ENCODE assay signal across 1 cellular context in the genomic region with DNA sequence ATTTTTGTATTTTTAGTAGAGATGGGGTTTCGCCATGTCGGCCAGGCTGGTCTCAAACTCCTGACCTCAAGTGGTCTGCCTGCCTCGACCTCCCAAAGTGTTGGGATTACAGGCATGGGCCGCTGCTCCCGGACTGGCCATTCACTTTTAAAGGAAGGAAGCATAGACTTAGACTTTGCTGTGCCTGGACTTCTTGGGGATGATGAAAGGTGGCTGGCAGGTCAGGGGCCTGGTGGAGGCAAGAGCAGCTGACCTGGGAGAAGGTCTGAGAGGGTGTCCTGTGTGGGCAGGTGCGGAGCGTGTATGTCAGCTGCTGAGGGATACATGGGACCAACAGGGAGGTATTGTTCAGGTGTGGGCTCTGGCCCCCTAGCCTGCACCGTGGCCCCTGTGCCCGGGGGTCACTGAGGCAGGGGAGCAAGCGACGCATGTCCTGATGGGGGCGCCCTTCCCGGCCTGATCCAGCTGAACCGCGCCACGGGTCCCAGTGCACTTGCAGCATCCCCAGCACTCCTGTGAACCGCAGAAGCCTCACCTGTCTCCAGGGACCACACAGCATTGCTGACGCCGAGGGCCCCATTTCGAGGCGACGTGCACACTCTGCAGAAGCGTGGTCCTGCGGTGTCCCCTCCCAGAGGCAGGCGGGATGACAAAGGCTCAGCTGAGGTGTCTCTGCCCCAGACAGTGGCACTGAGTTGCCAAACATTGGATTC.
TF ChIP-seq lines count a peak whose summit lies in the region.

No MANE protein-coding gene starts in this region.

TF ChIP-seq in HCT116, 20 proteins besides CTCF, POLR2A, EP300 and RAD21:
- TF ChIP-seq JUND (IDR thresholded peaks at IDR 0.05) (no peak), POLR2AphosphoS5 (IDR thresholded peaks at IDR 0.05; ENCODE audit: low read depth, low read length) (no peak), FOSL1 (IDR thresholded peaks at IDR 0.05; ENCODE audit: low read depth) (no peak), EZH2phosphoT487 (IDR thresholded peaks at IDR 0.05; ENCODE audit: borderline replicate concordance) (no peak), CEBPB (IDR thresholded peaks at IDR 0.05; ENCODE audit: low read depth) (no peak), SIN3A (IDR thresholded peaks at IDR 0.05; ENCODE audit: low read depth) (no peak), SP1 (IDR thresholded peaks at IDR 0.05; ENCODE audit: low read depth) (no peak), ZNF274 (IDR thresholded peaks at IDR 0.05; ENCODE audit: low read depth, low read length) (no peak)
- TF ChIP-seq, protein P1, sequence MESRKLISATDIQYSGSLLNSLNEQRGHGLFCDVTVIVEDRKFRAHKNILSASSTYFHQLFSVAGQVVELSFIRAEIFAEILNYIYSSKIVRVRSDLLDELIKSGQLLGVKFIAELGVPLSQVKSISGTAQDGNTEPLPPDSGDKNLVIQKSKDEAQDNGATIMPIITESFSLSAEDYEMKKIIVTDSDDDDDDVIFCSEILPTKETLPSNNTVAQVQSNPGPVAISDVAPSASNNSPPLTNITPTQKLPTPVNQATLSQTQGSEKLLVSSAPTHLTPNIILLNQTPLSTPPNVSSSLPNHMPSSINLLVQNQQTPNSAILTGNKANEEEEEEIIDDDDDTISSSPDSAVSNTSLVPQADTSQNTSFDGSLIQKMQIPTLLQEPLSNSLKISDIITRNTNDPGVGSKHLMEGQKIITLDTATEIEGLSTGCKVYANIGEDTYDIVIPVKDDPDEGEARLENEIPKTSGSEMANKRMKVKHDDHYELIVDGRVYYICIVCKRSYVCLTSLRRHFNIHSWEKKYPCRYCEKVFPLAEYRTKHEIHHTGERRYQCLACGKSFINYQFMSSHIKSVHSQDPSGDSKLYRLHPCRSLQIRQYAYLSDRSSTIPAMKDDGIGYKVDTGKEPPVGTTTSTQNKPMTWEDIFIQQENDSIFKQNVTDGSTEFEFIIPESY (IDR thresholded peaks at IDR 0.05; ENCODE audit: extremely low read depth, insufficient replicate concordance, low read length) = no peak
- TF ChIP-seq, protein P2, sequence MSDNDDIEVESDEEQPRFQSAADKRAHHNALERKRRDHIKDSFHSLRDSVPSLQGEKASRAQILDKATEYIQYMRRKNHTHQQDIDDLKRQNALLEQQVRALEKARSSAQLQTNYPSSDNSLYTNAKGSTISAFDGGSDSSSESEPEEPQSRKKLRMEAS (IDR thresholded peaks at IDR 0.05) = no peak
